ENCODE assay signal across 8 cellular contexts in genomic region chr22:18057568-18058209, GRCh38. TPM values are rescaled to one million over a fixed set of nuclear protein-coding genes. Genes with fewer than 3 reads are reported as not detected.
A peak's percentile ranks its signal among the peaks of the same experiment; 100 is the strongest.
DNase-seq lines count a peak whose midpoint lies in the region; ATAC-seq lines count a peak whose summit lies in the region.

No MANE protein-coding gene starts in this region.

- H3K9me3 Mint-ChIP-seq in activated naive CD8-positive, alpha-beta T cell treated with anti-CD3 and anti-CD28 coated beads, Interleukin-2, amount 50 U/mL, for 24 hours, result no peaks in the 10 kb centered on the region
- no peaks in the 10 kb centered on the region for H3K9me3 Mint-ChIP-seq in activated naive CD8-positive, alpha-beta T cell treated with anti-CD3 and anti-CD28 coated beads for 36 hours

- peak; percentile 25 for DNase-seq in activated naive CD8-positive, alpha-beta T cell treated with anti-CD3 and anti-CD28 coated beads, Interleukin-2, amount 50 U/mL, for 24 hours
- no peak for DNase-seq in activated naive CD8-positive, alpha-beta T cell treated with anti-CD3 and anti-CD28 coated beads for 36 hours
- DNase-seq in amniotic stem cell (lab: John Stamatoyannopoulos, UW) (peak; percentile 97), hippocampal formation (lab: John Stamatoyannopoulos, UW) (peak; percentile 30 to 56), NCI-H526 treated with DMSO at 0.1 percent for 48 hours (lab: John Stamatoyannopoulos, UW) (no peak)

- H3K4me3 Mint-ChIP-seq in activated naive CD8-positive, alpha-beta T cell treated with anti-CD3 and anti-CD28 coated beads, Interleukin-2, amount 50 U/mL, for 24 hours, result no peak overlapping the region
- no peak overlapping the region for H3K4me3 Mint-ChIP-seq in activated naive CD8-positive, alpha-beta T cell treated with anti-CD3 and anti-CD28 coated beads for 36 hours

- no peaks in the 10 kb centered on the region for H3K36me3 Mint-ChIP-seq in activated naive CD8-positive, alpha-beta T cell treated with anti-CD3 and anti-CD28 coated beads, Interleukin-2, amount 50 U/mL, for 24 hours (ENCODE audit: low read depth)
- no peaks in the 10 kb centered on the region for H3K36me3 Mint-ChIP-seq in activated naive CD8-positive, alpha-beta T cell treated with anti-CD3 and anti-CD28 coated beads for 36 hours

- no peak overlapping the region for H3K27ac Mint-ChIP-seq in activated naive CD8-positive, alpha-beta T cell treated with anti-CD3 and anti-CD28 coated beads, Interleukin-2, amount 50 U/mL, for 24 hours
- no peak overlapping the region for H3K27ac Mint-ChIP-seq in activated naive CD8-positive, alpha-beta T cell treated with anti-CD3 and anti-CD28 coated beads for 36 hours

- H3K27me3 Mint-ChIP-seq in activated naive CD8-positive, alpha-beta T cell treated with anti-CD3 and anti-CD28 coated beads, Interleukin-2, amount 50 U/mL, for 24 hours, result peaks cover 3% of the 10 kb centered on the region
- H3K27me3 Mint-ChIP-seq in activated naive CD8-positive, alpha-beta T cell treated with anti-CD3 and anti-CD28 coated beads for 36 hours, result peaks cover 4% of the 10 kb centered on the region

- H3K27ac ChIP-seq in temporal lobe (ENCODE audit: low read depth, low read length), result peak overlapping the region; percentile 100

- peaks cover 15% of the 10 kb centered on the region for H3K4me1 Mint-ChIP-seq in activated naive CD8-positive, alpha-beta T cell treated with anti-CD3 and anti-CD28 coated beads, Interleukin-2, amount 50 U/mL, for 24 hours
- peaks cover 2% of the 10 kb centered on the region for H3K4me1 Mint-ChIP-seq in activated naive CD8-positive, alpha-beta T cell treated with anti-CD3 and anti-CD28 coated beads for 36 hours

- no peak for ATAC-seq in activated naive CD8-positive, alpha-beta T cell treated with anti-CD3 and anti-CD28 coated beads, Interleukin-2, amount 50 U/mL, for 24 hours
- ATAC-seq in HG03520 (IDR thresholded peaks at IDR 0.05; ENCODE audit: unreplicated experiment) (peak; percentile 63), HG03457 (IDR thresholded peaks at IDR 0.05; ENCODE audit: unreplicated experiment) (no peak)

RNA-seq across cellular contexts. Expression of gene PEX26, which starts 20.1 kb away (rescaled TPM):
- total RNA-seq in activated naive CD8-positive, alpha-beta T cell treated with anti-CD3 and anti-CD28 coated beads for 36 hours, result 10 to 100 TPM; 65.5 to 67.2 TPM
- 14.8 TPM for total RNA-seq in temporal lobe

RNA-seq across cellular contexts. Expression of gene MICAL3, which starts 33.3 kb away (rescaled TPM):
- 10 to 100 TPM; 36.6 to 41.3 TPM for total RNA-seq in activated naive CD8-positive, alpha-beta T cell treated with anti-CD3 and anti-CD28 coated beads for 36 hours
- total RNA-seq in temporal lobe, result 56.5 TPM

RNA-seq across cellular contexts. Expression of gene TUBA8, which starts 52.9 kb away (rescaled TPM):
- 1 to 10 TPM; 1.2 to 1.5 TPM for total RNA-seq in activated naive CD8-positive, alpha-beta T cell treated with anti-CD3 and anti-CD28 coated beads for 36 hours
- 0.98 TPM for total RNA-seq in temporal lobe

Comparison
In these comparisons a context has a peak if more than half of its experiments do, and no peak if none do; other contexts are left out.
1. DNase-seq: peak in activated naive CD8-positive, alpha-beta T cell treated with anti-CD3 and anti-CD28 coated beads, Interleukin-2, amount 50 U/mL, for 24 hours (single experiment), amniotic stem cell (single experiment) and hippocampal formation (2 of 2); none in activated naive CD8-positive, alpha-beta T cell treated with anti-CD3 and anti-CD28 coated beads for 36 hours (single experiment) and NCI-H526 treated with DMSO at 0.1 percent for 48 hours (single experiment).